ENCODE assay signal across 18 cellular contexts in genomic region chr5:53965459-53965858, GRCh38.
DNase-seq lines count a peak whose midpoint lies in the region; ATAC-seq, FAIRE-seq and TF ChIP-seq lines count a peak whose summit lies in the region.
"Had no signal": no experiment of that assay in that cellular context is flagged by ENCODE, and none has a peak within 500 bp of the region (broad histone marks: within the 10 kb centered on the region; RNA-seq: fewer than 3 reads in every experiment).

No MANE protein-coding gene starts in this region.

- FAIRE-seq in urothelium cell line (lab: Jason Lieb, UNC) = no peak
- FAIRE-seq: A549, K562, RCC 7860 had no signal

- peaks cover 0 to 21% (median 0%) of the 10 kb centered on the region in 12 donors for H3K4me1 ChIP-seq in heart left ventricle
- peaks cover 12% of the 10 kb centered on the region for H3K4me1 ChIP-seq in adipocyte (ENCODE audit: control insufficient read depth, insufficient read depth, low read length)
- H3K4me1 ChIP-seq: A549; BLaER1 treated with 17β-estradiol and CSF1 and Interleukin-3, amounts not matched to agents 10 nM and 100 nM had no signal

- DNase-seq in left ventricle myocardium superior (no peak), heart left ventricle (no peak), adipocyte (ENCODE audit: low read depth) (peak; percentile 42), fibroblast of pulmonary artery (ENCODE audit: low read depth) (peak; percentile 45), AG08395 (ENCODE audit: low spot score) (no peak), urothelium cell line (ENCODE audit: low spot score) (no peak), coronary artery (ENCODE audit: low spot score) (no peak)
- DNase-seq: CD8-positive, alpha-beta T cell; DMS53; MV-4-11; NCI-H1930; NCI-H526; SHP77 treated with DMSO at 0.1 percent for 48 hours had no signal

- H3K9me3 ChIP-seq in heart left ventricle (no peaks in the 10 kb centered on the region), adipocyte (ENCODE audit: control insufficient read depth, low read length) (no peaks in the 10 kb centered on the region)
- H3K9me3 ChIP-seq: A549 had no signal

- H3K4me3 ChIP-seq in heart left ventricle = no peak overlapping the region
- no peak overlapping the region for H3K4me3 ChIP-seq in adipocyte (ENCODE audit: low read length)
- no peak overlapping the region for H3K4me3 ChIP-seq in fibroblast of pulmonary artery (replicated peaks; ENCODE audit: low read depth, low read length)
- no peak overlapping the region for H3K4me3 ChIP-seq in coronary artery
- H3K4me3 ChIP-seq: A549; BLaER1 treated with 17β-estradiol and CSF1 and Interleukin-3, amounts not matched to agents 10 nM and 100 nM; K562 had no signal

- no peaks in the 10 kb centered on the region for H3K27me3 ChIP-seq in heart left ventricle
- H3K27me3 ChIP-seq in adipocyte (replicated peaks; ENCODE audit: control insufficient read depth, insufficient read depth, low read length) = no peaks in the 10 kb centered on the region
- H3K27me3 ChIP-seq: BLaER1 treated with 17β-estradiol and CSF1 and Interleukin-3, amounts not matched to agents 10 nM and 100 nM had no signal

- TF ChIP-seq POLR2A in heart left ventricle (IDR thresholded peaks at IDR 0.05) = no peak

- peak; percentile 61 for ATAC-seq in left ventricle myocardium superior
- ATAC-seq in heart left ventricle = no peak
- no peak for ATAC-seq in HG02763 (IDR thresholded peaks at IDR 0.05; ENCODE audit: unreplicated experiment)
- ATAC-seq: A549; CD8-positive, alpha-beta T cell; K562 had no signal

- H3K36me3 ChIP-seq in heart left ventricle (peaks cover 0 to 2% (median 0%) of the 10 kb centered on the region in 9 donors), adipocyte (ENCODE audit: control insufficient read depth, insufficient read depth, low read length, severe bottlenecking) (no peaks in the 10 kb centered on the region)

- TF ChIP-seq CTCF in heart left ventricle (IDR thresholded peaks at IDR 0.05) = no peak
- TF ChIP-seq CTCF in fibroblast of pulmonary artery (IDR thresholded peaks at IDR 0.05; ENCODE audit: low read length, missing control alignments) = no peak
- TF ChIP-seq CTCF in coronary artery (IDR thresholded peaks at IDR 0.05) = no peak

- intact Hi-C loops in left ventricle myocardium superior (cut with micrococcal nuclease) (no loop called here), heart left ventricle (cut with DNase I) (no loop called here)

- H3K9ac ChIP-seq in adipocyte (ENCODE audit: low read length) = no peak overlapping the region
- H3K9ac ChIP-seq: BLaER1 treated with 17β-estradiol and CSF1 and Interleukin-3, amounts not matched to agents 10 nM and 100 nM had no signal

- H3K27ac ChIP-seq in heart left ventricle (no peak overlapping the region), coronary artery (no peak overlapping the region)
- H3K27ac ChIP-seq: A549; BLaER1 treated with 17β-estradiol and CSF1 and Interleukin-3, amounts not matched to agents 10 nM and 100 nM had no signal

Comparison
In these comparisons a context has a peak if more than half of its experiments do, and no peak if none do; other contexts are left out.
1. DNase-seq: peak in adipocyte (single experiment) and fibroblast of pulmonary artery (single experiment); none in left ventricle myocardium superior (single experiment), heart left ventricle (0 of 5), AG08395 (single experiment), urothelium cell line (single experiment) and coronary artery (single experiment).